ENCODE assay signal across 9 cellular contexts in the genomic region with DNA sequence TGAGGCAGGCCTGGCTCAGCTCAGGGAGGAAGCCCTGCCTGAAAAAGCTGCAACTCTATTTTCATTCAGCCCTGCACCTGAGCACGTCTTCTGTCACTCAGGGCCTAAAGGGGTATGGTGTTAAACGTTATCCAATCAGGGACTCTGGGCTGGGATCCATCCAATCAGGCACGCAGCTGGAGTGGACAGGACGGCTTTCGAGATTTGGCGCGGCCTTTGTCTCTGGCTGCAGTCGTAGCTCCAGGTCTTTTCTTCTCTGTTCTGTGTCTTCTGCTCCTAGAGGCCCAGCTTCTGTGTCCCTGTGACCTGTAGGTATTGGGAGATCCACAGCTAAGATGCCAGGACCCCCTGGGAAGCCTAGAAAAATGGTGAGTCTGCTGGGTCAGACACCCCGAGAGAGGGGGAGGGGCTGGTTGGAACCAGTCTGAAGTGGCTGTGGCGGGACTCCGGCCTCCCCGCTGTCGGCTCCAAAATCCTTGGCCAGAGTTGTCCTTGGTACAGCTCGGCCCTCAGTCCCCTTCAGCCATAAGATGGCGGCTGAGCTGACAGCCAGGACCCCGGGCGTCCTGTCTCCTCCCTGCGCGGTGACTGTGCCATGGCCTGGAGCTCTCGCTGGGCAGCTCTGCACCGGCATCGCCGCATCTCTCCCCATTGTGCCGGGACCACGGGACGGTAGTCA. TPM values are rescaled to one million over a fixed set of nuclear protein-coding genes. Genes with fewer than 3 reads are reported as not detected.
DNase-seq lines count a peak whose midpoint lies in the region; FAIRE-seq and TF ChIP-seq lines count a peak whose summit lies in the region.
"Had no signal": no experiment of that assay in that cellular context is flagged by ENCODE, and none has a peak within 500 bp of the region (broad histone marks: within the 10 kb centered on the region; RNA-seq: fewer than 3 reads in every experiment).

No MANE protein-coding gene starts in this region.

- POLR2A ChIA-PET in MCF 10A (lab: Yijun Ruan, JAX): interaction anchor here (1.3 kb wide), 1 partner anchor 11 kb away, joined by 5 read pairs; the partner anchor contains the start of gene ZNF680

- TF ChIP-seq CTCF in MCF 10A (IDR thresholded peaks at IDR 0.05; ENCODE audit: unreplicated experiment) (no peak), endothelial cell (IDR thresholded peaks at IDR 0.05; ENCODE audit: unreplicated experiment) (no peak)

- H3K27me3 Mint-ChIP-seq in MCF 10A (ENCODE audit: insufficient read depth, unreplicated experiment) (no peaks in the 10 kb centered on the region), endothelial cell (ENCODE audit: unreplicated experiment) (peaks cover 3% of the 10 kb centered on the region)
- peaks cover 7% of the 10 kb centered on the region for H3K27me3 Mint-ChIP-seq in T-helper 2 cell treated with Interferon-gamma antibody and Interleukin-4, amounts not matched to agents 5 μg/mL and 100 μg/mL, for 36 hours (ENCODE audit: low read depth)

- no peak for FAIRE-seq in RCC 7860 (lab: Jason Lieb, UNC)

- H3K36me3 Mint-ChIP-seq in MCF 10A (ENCODE audit: insufficient read depth, unreplicated experiment): peaks cover 10% of the 10 kb centered on the region
- H3K36me3 Mint-ChIP-seq in endothelial cell (ENCODE audit: low read depth, unreplicated experiment): no peaks in the 10 kb centered on the region
- peaks cover 3% of the 10 kb centered on the region for H3K36me3 Mint-ChIP-seq in T-helper 2 cell treated with Interferon-gamma antibody and Interleukin-4, amounts not matched to agents 5 μg/mL and 100 μg/mL, for 36 hours (ENCODE audit: low read depth)

- in situ Hi-C loops in T47D (cut with HindIII; ENCODE audit: low pct_unique_long_range_greater_than_20kb, low sequenced_read_pairs): no loop called here

- no TSS peak for BruUV-seq in MCF 10A (replicated peaks; lab: Mats Ljungman, UMichigan)

- H3K4me3 Mint-ChIP-seq in MCF 10A (ENCODE audit: unreplicated experiment): no peak overlapping the region
- H3K4me3 Mint-ChIP-seq in endothelial cell (ENCODE audit: unreplicated experiment): peak overlapping the region; percentile 87
- no peak overlapping the region for H3K4me3 Mint-ChIP-seq in T-helper 2 cell treated with Interferon-gamma antibody and Interleukin-4, amounts not matched to agents 5 μg/mL and 100 μg/mL, for 36 hours

- peak overlapping the region; percentile 69 for H3K27ac ChIP-seq in mesodermal cell (ENCODE audit: low read depth, low read length, severe bottlenecking)

- no peaks in the 10 kb centered on the region for H3K4me1 ChIP-seq in mesodermal cell (ENCODE audit: control insufficient read depth, insufficient read depth, low read length, poor library complexity, severe bottlenecking)

- H3K9me3 Mint-ChIP-seq in MCF 10A (ENCODE audit: unreplicated experiment): no peaks in the 10 kb centered on the region
- H3K9me3 Mint-ChIP-seq in endothelial cell (ENCODE audit: unreplicated experiment): peaks cover 3% of the 10 kb centered on the region
- peaks cover 10% of the 10 kb centered on the region for H3K9me3 Mint-ChIP-seq in T-helper 2 cell treated with Interferon-gamma antibody and Interleukin-4, amounts not matched to agents 5 μg/mL and 100 μg/mL, for 36 hours

- WGBS in mesodermal cell (ENCODE audit: insufficient coverage in 2 of 2), 2 experiments: 56 to 61% methylated on average over 13 to 19 of the region's 26 CpGs

- H3K27ac Mint-ChIP-seq in MCF 10A (ENCODE audit: low read depth, unreplicated experiment) (no peak overlapping the region), endothelial cell (ENCODE audit: unreplicated experiment) (peak overlapping the region; percentile 57)
- no peak overlapping the region for H3K27ac Mint-ChIP-seq in T-helper 2 cell treated with Interferon-gamma antibody and Interleukin-4, amounts not matched to agents 5 μg/mL and 100 μg/mL, for 36 hours

- DNase-seq in T47D (ENCODE audit: low read depth in 1 of 2, low spot score in 1 of 2) (peak; percentile 95 to 99), MCF 10A (ENCODE audit: unreplicated experiment) (no peak), endothelial cell (ENCODE audit: low spot score) (peak; percentile 50), RCC 7860 (ENCODE audit: low spot score) (no peak), HK-2 (ENCODE audit: unreplicated experiment) (no peak)
- DNase-seq in T-helper 2 cell treated with Interferon-gamma antibody and Interleukin-4, amounts not matched to agents 5 μg/mL and 100 μg/mL, for 36 hours (ENCODE audit: low spot score): no peak
- no peak for DNase-seq in activated effector memory CD4-positive, alpha-beta T cell treated with Interleukin-2 at 50 U/mL for 16 hours
- DNase-seq: AML-193 had no signal

- peaks cover 6% of the 10 kb centered on the region for H3K9me3 ChIP-seq in mesodermal cell (ENCODE audit: control insufficient read depth, low read length)

- CTCF ChIA-PET in MCF 10A (lab: Yijun Ruan, JAX): interaction anchor here (0.6 to 0.7 kb wide), 3 partner anchors 24 to 1768 kb away, joined by 3 read pairs; no protein-coding TSS in a partner anchor

- intact Hi-C loops in MCF 10A (cut with micrococcal nuclease): no loop called here

- no peaks in the 10 kb centered on the region for H3K4me1 Mint-ChIP-seq in MCF 10A (ENCODE audit: insufficient read depth, unreplicated experiment)
- H3K4me1 Mint-ChIP-seq in endothelial cell (ENCODE audit: unreplicated experiment): no peaks in the 10 kb centered on the region
- H3K4me1 Mint-ChIP-seq in T-helper 2 cell treated with Interferon-gamma antibody and Interleukin-4, amounts not matched to agents 5 μg/mL and 100 μg/mL, for 36 hours (ENCODE audit: low read depth): peaks cover 5% of the 10 kb centered on the region

- H3K36me3 ChIP-seq in mesodermal cell (ENCODE audit: control insufficient read depth, insufficient read depth, low read length): no peaks in the 10 kb centered on the region

- H3K4me3 ChIP-seq in mesodermal cell (ENCODE audit: extremely low read depth, insufficient read depth, low read length, poor library complexity, severe bottlenecking): peak overlapping the region; percentile 41

RNA-seq across cellular contexts. Expression of gene ZNF680, which starts 11.7 kb away (rescaled TPM):
- total RNA-seq in MCF 10A (2022): 6.0 and 11.7 TPM in 2 replicates
- 17.8 TPM for total RNA-seq in endothelial cell (ENCODE audit: unreplicated experiment)
- polyA plus RNA-seq in mesodermal cell (2013, experiment 1 of 2): 12.3 TPM
- 11.6 TPM for polyA plus RNA-seq in mesodermal cell (2013, experiment 2 of 2)

Comparison
In these comparisons a context has a peak if more than half of its experiments do, and no peak if none do; other contexts are left out.
1. DNase-seq: peak in T47D (2 of 2) and endothelial cell (single experiment); none in MCF 10A (single experiment), RCC 7860 (single experiment), T-helper 2 cell treated with Interferon-gamma antibody and Interleukin-4, amounts not matched to agents 5 μg/mL and 100 μg/mL, for 36 hours (single experiment), HK-2 (single experiment) and activated effector memory CD4-positive, alpha-beta T cell treated with Interleukin-2 at 50 U/mL for 16 hours (single experiment).